In the genomic region with DNA sequence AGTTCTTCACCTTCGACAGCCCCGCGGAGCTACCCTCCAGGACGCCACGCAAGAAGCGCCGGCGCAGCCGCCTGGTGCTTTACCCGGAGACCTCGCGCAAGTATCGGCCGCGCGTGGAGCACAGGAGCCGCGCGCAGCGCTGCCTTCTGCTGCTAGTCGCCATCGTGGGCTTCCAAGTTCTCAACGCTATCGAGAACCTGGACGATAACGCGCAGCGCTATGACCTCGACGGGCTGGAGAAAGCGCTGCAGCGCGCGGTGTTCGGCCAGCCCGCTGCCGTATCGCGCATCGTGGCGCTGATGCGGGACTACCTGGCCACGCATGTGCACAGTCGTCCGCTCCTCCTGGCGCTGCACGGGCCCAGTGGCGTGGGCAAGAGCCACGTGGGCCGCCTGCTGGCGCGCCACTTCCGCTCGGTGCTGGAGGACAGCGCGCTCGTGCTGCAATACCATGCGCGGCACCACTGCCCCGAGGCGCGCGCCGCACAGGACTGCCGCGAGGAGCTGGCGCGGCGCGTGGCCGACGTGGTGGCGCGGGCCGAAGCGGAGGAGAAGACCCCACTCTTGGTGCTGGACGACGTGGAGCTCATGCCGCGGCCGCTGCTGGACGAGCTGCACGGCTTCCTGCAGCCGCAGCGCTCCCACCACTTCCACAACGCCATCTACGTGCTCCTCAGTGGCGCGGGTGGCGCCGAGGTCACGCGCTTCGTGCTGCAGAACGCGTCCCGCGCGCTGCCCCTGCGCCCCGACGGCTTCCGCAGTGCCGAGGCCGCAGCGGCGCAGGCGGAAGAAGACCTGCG, we compare ENCODE assay signal across 17 cellular contexts. TPM values are rescaled to one million over a fixed set of nuclear protein-coding genes. Genes with fewer than 3 reads are reported as not detected.
DNase-seq lines count a peak whose midpoint lies in the region; ATAC-seq and TF ChIP-seq lines count a peak whose summit lies in the region.
"Had no signal": no experiment of that assay in that cellular context is flagged by ENCODE, and none has a peak within 500 bp of the region (broad histone marks: within the 10 kb centered on the region; RNA-seq: fewer than 3 reads in every experiment).

No MANE protein-coding gene starts in this region.

- H3K27me3 ChIP-seq in HUES48 (ENCODE audit: control insufficient read depth, insufficient read depth, low read length), result peaks cover 20% of the 10 kb centered on the region
- H3K27me3 ChIP-seq in fibroblast of lung (ENCODE audit: control insufficient read depth, insufficient read depth, low read length), result no peaks in the 10 kb centered on the region
- H3K27me3 ChIP-seq in osteoblast (ENCODE audit: insufficient read depth, low read length), result no peaks in the 10 kb centered on the region
- H3K27me3 ChIP-seq: body of pancreas, uterus had no signal

- H3K4me2 ChIP-seq in fibroblast of lung (ENCODE audit: extremely low read depth, insufficient read depth, low read length) (peak overlapping the region; percentile 68), osteoblast (ENCODE audit: insufficient read depth, low read length) (no peak overlapping the region)

- no peaks in the 10 kb centered on the region for H3K9me3 ChIP-seq in HUES48 (ENCODE audit: control insufficient read depth, insufficient read depth, low read length)
- H3K9me3 ChIP-seq in fibroblast of lung (ENCODE audit: control insufficient read depth, insufficient read depth, low read depth, low read length), result no peaks in the 10 kb centered on the region
- no peaks in the 10 kb centered on the region for H3K9me3 ChIP-seq in osteoblast (ENCODE audit: low read depth, low read length)
- H3K9me3 ChIP-seq: body of pancreas, HAP-1, uterus had no signal

- H2AFZ ChIP-seq in fibroblast of lung (ENCODE audit: low read length), result no peak overlapping the region
- H2AFZ ChIP-seq in osteoblast (ENCODE audit: low read length), result no peak overlapping the region

- no peak for TF ChIP-seq CTCF in AG10803 (conservative IDR thresholded peaks at IDR 0.05; ENCODE audit: low read length)
- TF ChIP-seq CTCF in fibroblast of lung (conservative IDR thresholded peaks at IDR 0.05 in 1 of 2, IDR thresholded peaks at IDR 0.05 in 1 of 2; ENCODE audit: low read depth in 1 of 2, low read length in 2 of 2), result no peak
- no peak for TF ChIP-seq CTCF in osteoblast (IDR thresholded peaks at IDR 0.05; ENCODE audit: extremely low read depth, low read depth, low read length)

- DNase-seq in AG10803 (ENCODE audit: low read depth) (no peak), fibroblast of lung (ENCODE audit: low read depth in 2 of 2) (no peak), osteoblast (ENCODE audit: insufficient read length, low spot score, missing footprints) (peak; percentile 67)
- DNase-seq in activated naive CD4-positive, alpha-beta T cell treated with Interleukin-2 at 50 U/mL for 16 hours, result no peak
- no peak for DNase-seq in activated CD8-positive, alpha-beta memory T cell treated with anti-CD3 and anti-CD28 coated beads, Interleukin-2, amount 50 U/mL, for 4 hours
- DNase-seq: activated CD4-positive, alpha-beta T cell treated with anti-CD3 and anti-CD28 coated beads for 48 hours; head of caudate nucleus; NCI-H226; stimulated activated CD4-positive, alpha-beta T cell treated with anti-CD3 and anti-CD28 coated beads, Interleukin-1b, Interleukin-23, amount 100 ng/mL, for 48 hours had no signal

- no peak overlapping the region for H3K27ac ChIP-seq in HUES48 (ENCODE audit: low read depth, low read length)
- H3K27ac ChIP-seq in fibroblast of lung (ENCODE audit: insufficient read depth, low read length), result no peak overlapping the region
- no peak overlapping the region for H3K27ac ChIP-seq in osteoblast (ENCODE audit: low read depth, low read length)

- H4K20me1 ChIP-seq in fibroblast of lung (ENCODE audit: control insufficient read depth, extremely low read depth, insufficient read depth, low read length) (no peaks in the 10 kb centered on the region), osteoblast (ENCODE audit: insufficient read depth, low read length) (no peaks in the 10 kb centered on the region)

- no peak for ATAC-seq in HG02938 (IDR thresholded peaks at IDR 0.05; ENCODE audit: unreplicated experiment)
- ATAC-seq in HG02610 (IDR thresholded peaks at IDR 0.05; ENCODE audit: unreplicated experiment), result no peak
- ATAC-seq: body of pancreas had no signal

- H3K9ac ChIP-seq in HUES48 (ENCODE audit: low read depth, low read length) (no peak overlapping the region), fibroblast of lung (ENCODE audit: insufficient read depth, low read length) (no peak overlapping the region)

- peaks cover 2% of the 10 kb centered on the region; the same call in 1 of the 2 replicates for H3K36me3 ChIP-seq in HUES48 (ENCODE audit: control insufficient read depth, insufficient read depth, low read length)
- H3K36me3 ChIP-seq in fibroblast of lung (ENCODE audit: control insufficient read depth, insufficient read depth, low read length), result peaks cover 17% of the 10 kb centered on the region
- H3K36me3 ChIP-seq in osteoblast (ENCODE audit: insufficient read depth, low read length), result peaks cover 4% of the 10 kb centered on the region
- H3K36me3 ChIP-seq: HAP-1, uterus had no signal

- H3K79me2 ChIP-seq in fibroblast of lung (ENCODE audit: control insufficient read depth, insufficient read depth, low read length), result peaks cover 26% of the 10 kb centered on the region
- peaks cover 16% of the 10 kb centered on the region for H3K79me2 ChIP-seq in osteoblast (ENCODE audit: insufficient read depth, low read length)

- peaks cover 19% of the 10 kb centered on the region for H3K4me1 ChIP-seq in HUES48 (ENCODE audit: control insufficient read depth, insufficient read depth, low read length)
- H3K4me1 ChIP-seq in fibroblast of lung (ENCODE audit: control insufficient read depth, extremely low read depth, insufficient read depth, low read length), result peaks cover 10% of the 10 kb centered on the region
- peaks cover 16% of the 10 kb centered on the region for H3K4me1 ChIP-seq in osteoblast (ENCODE audit: insufficient read depth, low read length)

- H3K4me3 ChIP-seq in AG10803 (ENCODE audit: low read length) (peak overlapping the region; percentile 12; the same call in 1 of the 2 replicates), HUES48 (ENCODE audit: low read depth, low read length) (peak overlapping the region; percentile 54; the same call in 1 of the 2 replicates), fibroblast of lung (replicated peaks in 1 of 4; ENCODE audit: control extremely low read depth in 1 of 4, insufficient read depth in 1 of 4, low read depth in 3 of 4, low read length in 4 of 4) (peak overlapping the region in 2 of 4 experiments; percentile 69 to 86), osteoblast (ENCODE audit: insufficient read depth, low read length) (peak overlapping the region; percentile 78)
- H3K4me3 ChIP-seq: body of pancreas, HAP-1 had no signal

RNA-seq across cellular contexts. Expression of a gene that starts 1.6 kb away (rescaled TPM):
- total RNA-seq in fibroblast of lung (12.6 and 22.1 TPM in 2 replicates), osteoblast (0.29 and 2.5 TPM in 2 replicates)
- polyA plus RNA-seq in fibroblast of lung, result 3.3 and 11.3 TPM in 2 replicates
- 5.7 and 24.5 TPM in 2 replicates for polyA plus RNA-seq in fibroblast of lung (2012)
- 8.6 and 25.1 TPM in 2 replicates for polyA minus RNA-seq in fibroblast of lung (ENCODE audit: low replicate concordance)

RNA-seq across cellular contexts. Expression of a gene that starts 23.0 kb away (rescaled TPM):
- total RNA-seq in fibroblast of lung (under 0.01 TPM in 1 of 2 replicates, not detected in the other), osteoblast (under 0.01 TPM in 2 replicates)
- 0.07 TPM in 2 replicates for polyA plus RNA-seq in fibroblast of lung
- polyA plus RNA-seq in fibroblast of lung (2012), result 0.07 and 0.10 TPM in 2 replicates
- polyA minus RNA-seq in fibroblast of lung (ENCODE audit: low replicate concordance), result not detected in 2 replicates
- polyA plus RNA-seq: CD14-positive monocyte had no signal

RNA-seq across cellular contexts. Expression of a gene that starts 24.0 kb away (rescaled TPM):
- 40.6 and 50.0 TPM in 2 replicates for total RNA-seq in fibroblast of lung
- polyA plus RNA-seq in fibroblast of lung, result 23.5 and 32.7 TPM in 2 replicates
- 37.9 and 59.3 TPM in 2 replicates for polyA plus RNA-seq in fibroblast of lung (2012)
- 19.7 and 34.2 TPM in 2 replicates for polyA minus RNA-seq in fibroblast of lung (ENCODE audit: low replicate concordance)
- 46.0 and 47.4 TPM in 2 replicates for total RNA-seq in osteoblast

RNA-seq across cellular contexts. Expression of a gene that starts 28.0 kb away (rescaled TPM):
- total RNA-seq in fibroblast of lung (not detected in 2 replicates), osteoblast (0.36 TPM in 1 of 2 replicates, not detected in the other)
- polyA plus RNA-seq in fibroblast of lung, result not detected in 2 replicates
- polyA plus RNA-seq in fibroblast of lung (2012), result not detected in 2 replicates
- not detected in 2 replicates for polyA minus RNA-seq in fibroblast of lung (ENCODE audit: low replicate concordance)
- total RNA-seq: activated T-helper 17 cell treated with anti-CD3 and anti-CD28 coated beads, Interleukin-2, amount 50 U/mL, for 72 hours; body of pancreas; uterus had no signal
- polyA plus RNA-seq: CD14-positive monocyte had no signal

RNA-seq across cellular contexts. Expression of a gene that starts 38.0 kb away (rescaled TPM):
- total RNA-seq in fibroblast of lung, result 106 and 111 TPM in 2 replicates
- polyA plus RNA-seq in fibroblast of lung, result 332 and 663 TPM in 2 replicates
- 417 and 877 TPM in 2 replicates for polyA plus RNA-seq in fibroblast of lung (2012)
- polyA minus RNA-seq in fibroblast of lung (ENCODE audit: low replicate concordance), result 443 and 880 TPM in 2 replicates
- total RNA-seq in osteoblast, result 67.7 and 74.0 TPM in 2 replicates
